30 cellular contexts compared by ENCODE assay signal in genomic region chr15:71276355-71276665, GRCh38.
DNase-seq lines count a peak whose midpoint lies in the region; ATAC-seq and TF ChIP-seq lines count a peak whose summit lies in the region.
"Had no signal": no experiment of that assay in that cellular context is flagged by ENCODE, and none has a peak within 500 bp of the region (broad histone marks: within the 10 kb centered on the region; RNA-seq: fewer than 3 reads in every experiment).

No MANE protein-coding gene starts in this region.

- CTCF ChIA-PET in MCF 10A (lab: Yijun Ruan, JAX), result interaction anchor here (0.7 to 0.9 kb wide), 2 partner anchors 19 to 160 kb away, joined by 3 read pairs; no protein-coding TSS in a partner anchor

- ATAC-seq in HG03108 (IDR thresholded peaks at IDR 0.05; ENCODE audit: unreplicated experiment), result no peak
- no peak for ATAC-seq in activated T-cell treated with anti-CD3 and anti-CD28 coated beads, Interleukin-2, amount 50 U/mL, for 4 hours
- ATAC-seq: activated CD8-positive, alpha-beta T cell treated with anti-CD3 and anti-CD28 coated beads for 36 hours; gastroesophageal sphincter; left lung; psoas muscle had no signal

- H3K27me3 ChIP-seq in breast epithelium (no peaks in the 10 kb centered on the region), SJSA1 (replicated peaks) (no peaks in the 10 kb centered on the region)
- H3K27me3 ChIP-seq: BE2C, gastroesophageal sphincter, left lung, testis, vagina had no signal

- no peaks in the 10 kb centered on the region for H3K9me3 Mint-ChIP-seq in MCF 10A (ENCODE audit: unreplicated experiment)
- H3K9me3 Mint-ChIP-seq in activated T-cell treated with anti-CD3 and anti-CD28 coated beads, Interleukin-2, amount 50 U/mL, for 4 hours, result no peaks in the 10 kb centered on the region
- H3K9me3 Mint-ChIP-seq: activated naive CD4-positive, alpha-beta T cell treated with anti-CD3 and anti-CD28 coated beads, Interleukin-2, amount 50 U/mL, for 24 hours; activated T-helper 2 cell treated with anti-CD3 and anti-CD28 coated beads, Interferon-gamma antibody, Interleukin-2, Interleukin-4, amounts not matched to agents 10 μg/mL and 5 μg/mL and 100 μg/mL, durations not matched to agents 14 hours and 24 hours and 36 hours had no signal

- H3K4me3 ChIP-seq in breast epithelium (no peak overlapping the region), SJSA1 (no peak overlapping the region)
- H3K4me3 ChIP-seq: gastroesophageal sphincter, left lung, psoas muscle, testis, vagina had no signal

- peak overlapping the region in 1 of 2 donors; percentile 40 for H3K27ac ChIP-seq in breast epithelium
- H3K27ac ChIP-seq in SJSA1, result peak overlapping the region; percentile 41
- H3K27ac ChIP-seq: gastroesophageal sphincter, HL-60, left lung, psoas muscle, testis had no signal

- H3K4me1 ChIP-seq in breast epithelium (peaks cover 5 to 18% of the 10 kb centered on the region in 2 donors), SJSA1 (replicated peaks) (peaks cover 65% of the 10 kb centered on the region)

- H3K9me3 ChIP-seq in breast epithelium (no peaks in the 10 kb centered on the region), SJSA1 (replicated peaks) (no peaks in the 10 kb centered on the region)
- H3K9me3 ChIP-seq: BE2C, gastroesophageal sphincter, left lung, psoas muscle, testis, vagina had no signal

- H3K27me3 Mint-ChIP-seq in MCF 10A (ENCODE audit: insufficient read depth, unreplicated experiment), result no peaks in the 10 kb centered on the region
- peaks cover 6% of the 10 kb centered on the region for H3K27me3 Mint-ChIP-seq in activated T-cell treated with anti-CD3 and anti-CD28 coated beads, Interleukin-2, amount 50 U/mL, for 4 hours (ENCODE audit: low read depth)

- no peaks in the 10 kb centered on the region for H3K36me3 Mint-ChIP-seq in MCF 10A (ENCODE audit: insufficient read depth, unreplicated experiment)
- H3K36me3 Mint-ChIP-seq in activated T-cell treated with anti-CD3 and anti-CD28 coated beads, Interleukin-2, amount 50 U/mL, for 4 hours (ENCODE audit: insufficient read depth), result no peaks in the 10 kb centered on the region
- H3K36me3 Mint-ChIP-seq: activated naive CD4-positive, alpha-beta T cell treated with anti-CD3 and anti-CD28 coated beads, Interleukin-2, amount 50 U/mL, for 24 hours; naive B cell had no signal

- BruUV-seq in MCF 10A (replicated peaks; lab: Mats Ljungman, UMichigan), result no TSS peak

- no peak overlapping the region for H3K4me3 Mint-ChIP-seq in MCF 10A (ENCODE audit: unreplicated experiment)
- no peak overlapping the region for H3K4me3 Mint-ChIP-seq in activated T-cell treated with anti-CD3 and anti-CD28 coated beads, Interleukin-2, amount 50 U/mL, for 4 hours
- H3K4me3 Mint-ChIP-seq: activated CD8-positive, alpha-beta T cell treated with anti-CD3 and anti-CD28 coated beads for 36 hours; activated naive CD4-positive, alpha-beta T cell treated with anti-CD3 and anti-CD28 coated beads, Interleukin-2, amount 50 U/mL, for 24 hours; naive B cell had no signal

- TF ChIP-seq CTCF in MCF 10A (IDR thresholded peaks at IDR 0.05; ENCODE audit: unreplicated experiment) (no peak), breast epithelium (IDR thresholded peaks at IDR 0.05) (no peak)

- DNase-seq in MCF 10A (ENCODE audit: unreplicated experiment) (peak; percentile 77), breast epithelium (ENCODE audit: low spot score in 2 of 2) (no peak), SJSA1 (ENCODE audit: low read depth in 1 of 2, low spot score in 2 of 2) (no peak), islet precursor cell (peak; percentile 60), T-helper 9 cell (no peak), mucosa of gallbladder (ENCODE audit: low spot score) (no peak)
- DNase-seq in activated T-cell treated with anti-CD3 and anti-CD28 coated beads, Interleukin-2, amount 50 U/mL, for 4 hours, result no peak
- DNase-seq: activated CD4-positive, alpha-beta T cell treated with anti-CD3 and anti-CD28 coated beads for 1 hour; activated CD8-positive, alpha-beta T cell treated with anti-CD3 and anti-CD28 coated beads for 36 hours; BE2C; caudate nucleus; cortex of kidney; DMS79; GDM1; hippocampal formation; Karpas-422; left lung; MV-4-11; naive B cell; NCI-H510A; psoas muscle; SIG-M5; stimulated activated naive CD4-positive, alpha-beta T cell treated with Interleukin-2 at 50 U/mL for 16 hours; testis had no signal

- peak overlapping the region; percentile 81 for H3K27ac Mint-ChIP-seq in MCF 10A (ENCODE audit: low read depth, unreplicated experiment)
- H3K27ac Mint-ChIP-seq: activated CD8-positive, alpha-beta T cell treated with anti-CD3 and anti-CD28 coated beads for 36 hours; activated T-helper 2 cell treated with anti-CD3 and anti-CD28 coated beads, Interferon-gamma antibody, Interleukin-2, Interleukin-4, amounts not matched to agents 10 μg/mL and 5 μg/mL and 100 μg/mL, durations not matched to agents 14 hours and 24 hours and 36 hours; naive B cell had no signal

- POLR2A ChIA-PET in MCF 10A (lab: Yijun Ruan, JAX), result interaction anchor here (0.6 to 0.9 kb wide), 3 partner anchors 19 to 529 kb away, joined by 3 read pairs; no protein-coding TSS in a partner anchor

- peaks cover 61% of the 10 kb centered on the region for H3K4me1 Mint-ChIP-seq in MCF 10A (ENCODE audit: insufficient read depth, unreplicated experiment)
- H3K4me1 Mint-ChIP-seq in activated T-cell treated with anti-CD3 and anti-CD28 coated beads, Interleukin-2, amount 50 U/mL, for 4 hours (ENCODE audit: low read depth), result no peaks in the 10 kb centered on the region
- H3K4me1 Mint-ChIP-seq: activated naive CD4-positive, alpha-beta T cell treated with anti-CD3 and anti-CD28 coated beads, Interleukin-2, amount 50 U/mL, for 24 hours; naive B cell had no signal

- H3K36me3 ChIP-seq in breast epithelium (no peaks in the 10 kb centered on the region), SJSA1 (no peaks in the 10 kb centered on the region)
- H3K36me3 ChIP-seq: BE2C, gastroesophageal sphincter, left lung, vagina had no signal

- no peak for TF ChIP-seq POLR2A in breast epithelium (IDR thresholded peaks at IDR 0.05)

- intact Hi-C loops in MCF 10A (cut with micrococcal nuclease) (no loop called here), breast epithelium (cut with DNase I; ENCODE audit: low total_unique reads) (no loop called here)

Comparison
In these comparisons a context has a peak if more than half of its experiments do, and no peak if none do; other contexts are left out.
1. DNase-seq: peak in MCF 10A (single experiment) and islet precursor cell (single experiment); none in breast epithelium (0 of 2), SJSA1 (0 of 2), T-helper 9 cell (single experiment), activated T-cell treated with anti-CD3 and anti-CD28 coated beads, Interleukin-2, amount 50 U/mL, for 4 hours (single experiment) and mucosa of gallbladder (single experiment).